ENCODE assay signal across 8 cellular contexts in the genomic region with DNA sequence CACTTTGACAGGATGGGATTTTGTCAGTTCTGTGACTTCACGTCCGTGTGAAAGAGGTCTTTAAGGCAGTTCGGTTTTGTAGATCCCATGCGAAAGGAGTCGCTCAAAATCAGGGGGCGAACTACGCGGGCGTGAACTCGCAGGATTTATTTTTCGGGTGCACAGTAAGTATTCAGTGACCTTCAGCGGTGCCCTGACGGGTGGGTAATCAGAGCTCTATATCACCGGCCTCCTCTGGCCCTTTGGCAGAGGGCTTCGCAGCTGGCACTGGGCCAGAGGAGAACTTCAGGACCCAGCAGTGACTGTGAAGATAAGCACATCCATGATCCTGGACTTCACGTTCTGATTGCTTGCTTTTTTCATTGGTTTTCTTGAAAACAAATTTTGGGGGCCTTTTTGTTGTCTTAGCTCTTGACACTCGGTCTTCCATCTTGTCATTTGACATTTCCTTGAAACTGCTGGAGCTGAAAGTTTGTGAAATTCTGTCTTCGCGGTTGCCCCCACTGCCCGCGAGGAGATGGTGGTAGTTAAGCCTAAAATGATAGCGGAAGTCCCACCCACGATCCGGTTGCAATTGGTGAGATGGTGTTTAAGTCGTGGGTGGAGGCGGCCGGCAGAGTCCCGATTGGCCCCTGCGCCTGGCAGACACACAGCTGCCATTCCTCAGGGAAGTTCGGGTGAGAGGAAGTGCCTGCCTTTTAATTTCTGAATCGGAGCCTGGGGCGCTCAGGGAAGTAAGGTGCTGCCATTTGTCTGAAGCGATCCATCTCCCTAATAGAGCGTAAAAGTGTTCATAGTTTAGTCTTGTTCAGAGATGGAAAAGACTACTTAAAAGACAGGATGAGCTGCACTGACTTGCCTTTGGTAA. TPM values are rescaled to one million over a fixed set of nuclear protein-coding genes. Genes with fewer than 3 reads are reported as not detected.
A peak's percentile ranks its signal among the peaks of the same experiment; 100 is the strongest.
DNase-seq lines count a peak whose midpoint lies in the region; ATAC-seq and TF ChIP-seq lines count a peak whose summit lies in the region.

TSS of gene FAM120AOS (minus strand) at position 535 of the 868 bp plus-strand sequence. CDS start 872 bp downstream, outside the sequence.

- H3K4me1 ChIP-seq in BE2C, result no peaks in the 10 kb centered on the region

- no peaks in the 10 kb centered on the region for H3K27me3 ChIP-seq in BE2C

- no peak for TF ChIP-seq CTCF in BE2C (IDR thresholded peaks at IDR 0.05; ENCODE audit: low read depth, low read length)

- H3K36me3 ChIP-seq in BE2C, result peaks cover 35% of the 10 kb centered on the region

- ATAC-seq in HG03460 (IDR thresholded peaks at IDR 0.05; ENCODE audit: unreplicated experiment), result peak; percentile 59

- H3K4me3 ChIP-seq in BE2C (ENCODE audit: low read depth, low read length), result peak within 1 kb of the TSS; percentile 97

- H3K9me3 ChIP-seq in BE2C, result no peaks in the 10 kb centered on the region

- DNase-seq in BE2C (peak; percentile 94), GM19240 (ENCODE audit: insufficient read length, low spot score) (peak; percentile 59), NCI-H526 treated with DMSO at 0.1 percent for 48 hours (lab: John Stamatoyannopoulos, UW) (peak; percentile 86), dedifferentiated amniotic fluid mesenchymal stem cell (ENCODE audit: extremely low spot score) (peak; percentile 95), left kidney (ENCODE audit: low read depth, low spot score) (peak; percentile 97)
- peak; percentile 77 for DNase-seq in activated CD4-positive, alpha-beta T cell treated with anti-CD3 and anti-CD28 coated beads, Interleukin-2, amount 50 U/mL, for 1 hour
- peak; percentile 85 to 88 for DNase-seq in stimulated activated CD4-positive, alpha-beta T cell treated with anti-CD3 and anti-CD28 coated beads, Interleukin-2, amount 100 ng/mL, for 24 hours

RNA-seq across cellular contexts. Expression of gene FAM120AOS, which starts in this region (rescaled TPM):
- 69.7 TPM for polyA plus RNA-seq in BE2C (2012; ENCODE audit: insufficient read depth, insufficient read length, low read depth)

Comparison
In these comparisons a context has a peak if more than half of its experiments do, and no peak if none do; other contexts are left out.
1. Peak in every context shown above with its lines: DNase-seq, ATAC-seq and H3K4me3 ChIP-seq.